ENCODE assay signal across 9 cellular contexts in the genomic region with DNA sequence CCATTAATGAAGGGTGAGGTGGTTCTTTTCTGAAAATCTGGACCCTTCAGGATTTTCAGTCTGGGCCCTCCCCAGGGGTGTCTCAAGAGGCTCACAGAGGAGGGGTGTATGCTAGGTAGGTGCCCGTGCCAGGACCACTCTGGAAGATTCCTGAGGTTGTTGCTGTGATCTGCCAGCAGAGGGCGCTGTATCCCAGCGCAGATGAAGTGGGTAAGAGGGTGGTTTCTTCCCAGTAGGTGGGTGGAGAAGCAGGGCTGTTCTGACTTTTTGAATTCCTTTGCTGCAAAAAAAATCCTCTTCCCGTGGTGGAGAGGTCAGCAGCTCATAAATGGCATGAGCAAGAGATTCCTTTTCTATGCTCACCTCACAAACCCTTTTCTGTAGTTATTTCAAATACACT. TPM values are rescaled to one million over a fixed set of nuclear protein-coding genes. Genes with fewer than 3 reads are reported as not detected.
DNase-seq lines count a peak whose midpoint lies in the region; ATAC-seq and TF ChIP-seq lines count a peak whose summit lies in the region.
"Had no signal": no experiment of that assay in that cellular context is flagged by ENCODE, and none has a peak within 500 bp of the region (broad histone marks: within the 10 kb centered on the region; RNA-seq: fewer than 3 reads in every experiment).

No MANE protein-coding gene starts in this region.

- peak; percentile 62 for ATAC-seq in T-helper 17 cell

- H3K27me3 Mint-ChIP-seq in T-helper 17 cell: no peaks in the 10 kb centered on the region
- H3K27me3 Mint-ChIP-seq: activated naive CD4-positive, alpha-beta T cell treated with anti-CD3 and anti-CD28 coated beads, Interleukin-2, amount 50 U/mL, for 24 hours had no signal

- peak; percentile 85 for TF ChIP-seq CTCF in brain microvascular endothelial cell (IDR thresholded peaks at IDR 0.05; ENCODE audit: low read depth, low read length, missing control alignments)

- no peak for TF ChIP-seq EP300 in Ishikawa (IDR thresholded peaks at IDR 0.05; ENCODE audit: borderline replicate concordance)

- DNase-seq in EL (peak; percentile 24), T-helper 17 cell (peak in 1 of 3 donors; percentile 7), brain microvascular endothelial cell (peak; percentile 1), kidney glomerular epithelial cell (lab: John Stamatoyannopoulos, UW) (peak; percentile 19), SKM-1 (lab: John Stamatoyannopoulos, UW; ENCODE audit: unreplicated experiment) (no peak), middle frontal gyrus (ENCODE audit: extremely low spot score, low spot score) (no peak)
- DNase-seq in stimulated activated CD8-positive, alpha-beta memory T cell treated with anti-CD3 and anti-CD28 coated beads, Interleukin-15, amount 100 ng/mL, for 1 hour (ENCODE audit: low read depth): peak; percentile 4

- TF ChIP-seq RAD21 in Ishikawa (IDR thresholded peaks at IDR 0.05; ENCODE audit: low read depth): peak; percentile 66

- H3K4me1 Mint-ChIP-seq in T-helper 17 cell: peaks cover 3% of the 10 kb centered on the region

- H3K36me3 ChIP-seq in brain microvascular endothelial cell (replicated peaks): no peaks in the 10 kb centered on the region

- H3K9me3 ChIP-seq in T-helper 17 cell (ENCODE audit: control insufficient read depth, low read length, poor library complexity, severe bottlenecking): no peaks in the 10 kb centered on the region

- no peaks in the 10 kb centered on the region for H3K27me3 ChIP-seq in brain microvascular endothelial cell (replicated peaks)

- in situ Hi-C loops in brain microvascular endothelial cell (cut with HindIII; ENCODE audit: low pct_ligation_motif_present, low sequenced_read_pairs): no loop called here

- peaks cover 3% of the 10 kb centered on the region for H3K36me3 Mint-ChIP-seq in T-helper 17 cell (ENCODE audit: low read depth)
- H3K36me3 Mint-ChIP-seq: activated naive CD4-positive, alpha-beta T cell treated with anti-CD3 and anti-CD28 coated beads, Interleukin-2, amount 50 U/mL, for 24 hours had no signal

- H3K4me3 Mint-ChIP-seq in T-helper 17 cell: no peak overlapping the region
- H3K4me3 Mint-ChIP-seq: activated naive CD4-positive, alpha-beta T cell treated with anti-CD3 and anti-CD28 coated beads, Interleukin-2, amount 50 U/mL, for 24 hours had no signal

- H3K27ac ChIP-seq in brain microvascular endothelial cell: no peak overlapping the region

- H3K4me3 ChIP-seq in brain microvascular endothelial cell (ENCODE audit: low read depth, low read length): no peak overlapping the region

- H3K27ac Mint-ChIP-seq in T-helper 17 cell: no peak overlapping the region
- H3K27ac Mint-ChIP-seq: activated naive CD4-positive, alpha-beta T cell treated with anti-CD3 and anti-CD28 coated beads, Interleukin-2, amount 50 U/mL, for 24 hours had no signal

TF ChIP-seq in Ishikawa, 13 proteins besides CTCF, POLR2A, EP300 and RAD21:
- no peak for TF ChIP-seq CREB1 (IDR thresholded peaks at IDR 0.05; ENCODE audit: low read depth)
- peak; percentile 48 for TF ChIP-seq TEAD4 (IDR thresholded peaks at IDR 0.05)

RNA-seq across cellular contexts. Expression of gene SCML1, which starts 51.1 kb away (rescaled TPM):
- total RNA-seq in T-helper 17 cell: 10 to 100 TPM in 1 of 2 donors, 1 to 10 TPM in 1; 9.9 to 11.8 TPM

Comparison
In these comparisons a context has a peak if more than half of its experiments do, and no peak if none do; other contexts are left out.
1. DNase-seq: peak in EL (single experiment), brain microvascular endothelial cell (single experiment), kidney glomerular epithelial cell (single experiment) and stimulated activated CD8-positive, alpha-beta memory T cell treated with anti-CD3 and anti-CD28 coated beads, Interleukin-15, amount 100 ng/mL, for 1 hour (single experiment); none in SKM-1 (single experiment) and middle frontal gyrus (single experiment).